In genomic region chr3:141828487-141829284, GRCh38 we compare ENCODE assay signal across 1 cellular context.
TF ChIP-seq lines count a peak whose summit lies in the region.

No MANE protein-coding gene starts in this region.

TF ChIP-seq in HEK293, 187 proteins besides CTCF, POLR2A, EP300 and RAD21 (continued from another document):
- TF ChIP-seq ZNF626 (tag by site-specific recombination; IDR thresholded peaks at IDR 0.05) (no peak), ZNF510 (tag by site-specific recombination; IDR thresholded peaks at IDR 0.05; ENCODE audit: insufficient replicate concordance) (peak; percentile 99), PRDM10 (tag by site-specific recombination; IDR thresholded peaks at IDR 0.05) (no peak), ZNF514 (tag by site-specific recombination; IDR thresholded peaks at IDR 0.05) (no peak), BCL6B (tag by site-specific recombination; IDR thresholded peaks at IDR 0.05) (no peak), ZNF473 (tag by site-specific recombination; IDR thresholded peaks at IDR 0.05) (no peak), ZNF664 (tag by site-specific recombination; IDR thresholded peaks at IDR 0.05) (no peak), KLF16 (tag by site-specific recombination; IDR thresholded peaks at IDR 0.05) (no peak)
